8 cellular contexts compared by ENCODE assay signal in genomic region chr3:159322322-159322939, GRCh38.
DNase-seq lines count a peak whose midpoint lies in the region; ATAC-seq and TF ChIP-seq lines count a peak whose summit lies in the region.

No MANE protein-coding gene starts in this region.

- in situ Hi-C loops in transverse colon (cut with MboI; ENCODE audit: low pct_ligation_motif_present in 1 of 4, low pct_unique_long_range_greater_than_20kb in 1 of 4, low sequenced_read_pairs in 3 of 4): no loop called here

- ATAC-seq in GM18858 (IDR thresholded peaks at IDR 0.05; ENCODE audit: unreplicated experiment) (peak; percentile 55), HG03378 (IDR thresholded peaks at IDR 0.05; ENCODE audit: unreplicated experiment) (peak; percentile 68), HG02678 (IDR thresholded peaks at IDR 0.05; ENCODE audit: unreplicated experiment) (no peak)

- H3K36me3 ChIP-seq in WERI-Rb-1 (no peaks in the 10 kb centered on the region), transverse colon (no peaks in the 10 kb centered on the region)

- H3K27me3 ChIP-seq in WERI-Rb-1 (ENCODE audit: insufficient read depth, low read depth, severe bottlenecking) (peaks cover 4% of the 10 kb centered on the region), transverse colon (no peaks in the 10 kb centered on the region)

- no peaks in the 10 kb centered on the region for H3K4me1 ChIP-seq in transverse colon

- WGBS in transverse colon (ENCODE audit: low coverage in 1 of 2), 2 donors: 56 to 60% methylated on average over 1 to 8 of the region's 8 CpGs

- no peak for TF ChIP-seq POLR2A in transverse colon (IDR thresholded peaks at IDR 0.05)

- DNase-seq in WERI-Rb-1 (peak; percentile 23), hepatic stellate cell (ENCODE audit: low spot score) (peak; percentile 25), transverse colon (peak; percentile 11), cerebellum (ENCODE audit: low spot score) (no peak)

- intact Hi-C loops in transverse colon (cut with DNase I; ENCODE audit: low total_unique reads): no loop called here

- H3K4me3 ChIP-seq in WERI-Rb-1 (ENCODE audit: low read depth, low read length): no peak overlapping the region
- no peak overlapping the region for H3K4me3 ChIP-seq in transverse colon

- TF ChIP-seq EP300 in transverse colon (IDR thresholded peaks at IDR 0.05; ENCODE audit: low read depth): no peak

- H3K9me3 ChIP-seq in WERI-Rb-1 (ENCODE audit: severe bottlenecking) (no peaks in the 10 kb centered on the region), transverse colon (no peaks in the 10 kb centered on the region)

- TF ChIP-seq CTCF in C4-2B (conservative IDR thresholded peaks at IDR 0.05) (peak; percentile 97), WERI-Rb-1 (IDR thresholded peaks at IDR 0.05; ENCODE audit: low read depth, low read length) (peak; percentile 68), transverse colon (IDR thresholded peaks at IDR 0.05) (peak in 4 of 5 experiments; percentile 19 to 46 (median 38))

- H3K27ac ChIP-seq in C4-2B: no peak overlapping the region
- no peak overlapping the region for H3K27ac ChIP-seq in WERI-Rb-1
- H3K27ac ChIP-seq in transverse colon: no peak overlapping the region

Comparison
In these comparisons a context has a peak if more than half of its experiments do, and no peak if none do; other contexts are left out.
1. CTCF ChIP-seq: peak in every context shown above with its lines; median percentile 97 in C4-2B; 68 in WERI-Rb-1; 38 in transverse colon.